20 cellular contexts compared by ENCODE assay signal in the genomic region with DNA sequence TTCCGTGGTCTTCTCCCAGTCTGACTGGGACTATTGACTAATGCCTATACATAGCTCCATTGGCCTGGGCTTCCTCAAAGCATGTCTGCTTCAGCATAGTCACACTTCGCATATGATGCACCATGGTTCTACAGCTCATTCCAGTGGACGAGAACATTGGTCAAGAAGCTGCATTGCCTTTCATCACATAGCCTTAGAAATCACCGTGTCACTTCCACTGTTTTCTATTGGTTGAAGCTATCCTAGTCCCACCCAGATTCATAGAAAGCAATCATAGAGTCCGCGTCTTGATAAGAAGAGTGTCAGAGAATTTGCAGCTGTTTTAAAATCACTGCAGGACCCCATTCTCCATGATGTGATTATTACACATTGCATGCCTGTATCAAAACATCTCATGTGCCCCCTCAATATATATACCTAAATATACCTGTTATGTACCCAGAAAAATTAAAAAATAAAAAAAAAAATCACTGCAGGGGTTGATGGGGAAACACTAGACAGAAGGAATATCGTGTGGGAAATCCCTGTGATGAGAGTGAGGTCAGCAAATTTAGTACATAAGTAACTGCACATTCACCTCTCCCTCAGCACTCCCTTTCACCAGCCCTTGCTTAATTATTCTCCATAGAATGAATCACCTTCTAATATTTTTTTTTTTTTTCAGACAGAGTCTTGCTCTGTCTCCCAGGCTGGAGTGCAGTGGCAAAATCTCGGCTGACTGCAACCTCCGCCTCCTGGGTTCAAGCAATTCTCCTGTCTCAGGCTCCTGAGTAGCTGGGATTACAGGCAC. TPM values are rescaled to one million over a fixed set of nuclear protein-coding genes. Genes with fewer than 3 reads are reported as not detected.
DNase-seq lines count a peak whose midpoint lies in the region; ATAC-seq and TF ChIP-seq lines count a peak whose summit lies in the region.
"Had no signal": no experiment of that assay in that cellular context is flagged by ENCODE, and none has a peak within 500 bp of the region (broad histone marks: within the 10 kb centered on the region; RNA-seq: fewer than 3 reads in every experiment).

No MANE protein-coding gene starts in this region.

- H3K4me3 ChIP-seq in choroid plexus epithelial cell (ENCODE audit: low read depth, low read length) (no peak overlapping the region), mesenchymal stem cell (ENCODE audit: insufficient read depth in 1 of 2, low read depth in 1 of 2, low read length in 2 of 2) (no peak overlapping the region)
- H3K4me3 ChIP-seq: BLaER1 treated with 17β-estradiol and CSF1 and Interleukin-3, amounts not matched to agents 10 nM and 100 nM; SJCRH30; skin epidermis; vagina had no signal

- H3K4me1 ChIP-seq in mesenchymal stem cell (ENCODE audit: control insufficient read depth, insufficient read depth, low read depth, low read length), result peaks cover 14% of the 10 kb centered on the region

- H2AFZ ChIP-seq in mesenchymal stem cell (ENCODE audit: low read depth, low read length), result no peak overlapping the region

- no peak overlapping the region for H3K27ac ChIP-seq in mesenchymal stem cell (ENCODE audit: low read length, poor library complexity, severe bottlenecking)
- H3K27ac ChIP-seq: BLaER1 treated with 17β-estradiol and CSF1 and Interleukin-3, amounts not matched to agents 10 nM and 100 nM; SJCRH30; skin epidermis; vagina had no signal

- peaks cover 10 to 11% of the 10 kb centered on the region in 2 experiments for H3K36me3 ChIP-seq in mesenchymal stem cell (ENCODE audit: control insufficient read depth in 1 of 2, insufficient read depth in 2 of 2, low read depth in 1 of 2, low read length in 2 of 2)
- H3K36me3 ChIP-seq: SJCRH30 had no signal

- H3K79me1 ChIP-seq in mesenchymal stem cell (replicated peaks; ENCODE audit: low read length, poor library complexity, severe bottlenecking), result peaks cover 14% of the 10 kb centered on the region

- DNase-seq in ELR (ENCODE audit: low read depth), result peak; percentile 48
- peak; percentile 64 for DNase-seq in NCI-H2227 (lab: John Stamatoyannopoulos, UW; ENCODE audit: unreplicated experiment)
- DNase-seq in choroid plexus epithelial cell (ENCODE audit: low read depth), result peak; percentile 31
- DNase-seq in mesenchymal stem cell, result peak; percentile 46
- no peak for DNase-seq in stimulated activated CD4-positive, alpha-beta T cell treated with anti-CD3 and anti-CD28 coated beads, Interleukin-1b, Interleukin-23, amount 100 ng/mL, for 48 hours
- no peak for DNase-seq in hippocampal formation (lab: John Stamatoyannopoulos, UW)
- DNase-seq: activated CD4-positive, alpha-beta memory T cell treated with anti-CD3 and anti-CD28 coated beads, Interleukin-2, amount 10 ng/mL, durations not matched to agents 7 days and 5 days; activated T-cell treated with anti-CD3 and anti-CD28 coated beads, Interleukin-2, amount 50 U/mL, for 48 hours; DMS79 treated with DMSO at 0.1 percent for 48 hours; naive thymus-derived CD8-positive, alpha-beta T cell; NCI-H1694; NCI-H446; stimulated activated CD4-positive, alpha-beta T cell treated with anti-CD3 and anti-CD28 coated beads, Interleukin-4, amount 100 ng/mL, for 1 hour had no signal

- H2AK5ac ChIP-seq in mesenchymal stem cell (ENCODE audit: low read length, severe bottlenecking), result no peak overlapping the region

- H4K8ac ChIP-seq in mesenchymal stem cell (ENCODE audit: low read length), result no peak overlapping the region

- 80% methylated on average over 9 of the region's 9 CpGs for WGBS in mesenchymal stem cell

- no peak overlapping the region for H3K23ac ChIP-seq in mesenchymal stem cell (ENCODE audit: low read length in 2 of 2)

- H3K4ac ChIP-seq in mesenchymal stem cell (ENCODE audit: low read depth in 1 of 2, low read length in 2 of 2), result no peak overlapping the region

- H4K91ac ChIP-seq in mesenchymal stem cell (ENCODE audit: low read length), result no peak overlapping the region

- no peak overlapping the region for H3K4me2 ChIP-seq in mesenchymal stem cell (ENCODE audit: low read length, poor library complexity, severe bottlenecking)
- H3K4me2 ChIP-seq: BLaER1 treated with 17β-estradiol and CSF1 and Interleukin-3, amounts not matched to agents 10 nM and 100 nM had no signal

- H2BK120ac ChIP-seq in mesenchymal stem cell (ENCODE audit: low read depth, low read length), result no peak overlapping the region

- H3K14ac ChIP-seq in mesenchymal stem cell (ENCODE audit: low read length in 2 of 2), result no peak overlapping the region

- H3K9ac ChIP-seq in mesenchymal stem cell (ENCODE audit: low read length), result no peak overlapping the region
- H3K9ac ChIP-seq: BLaER1 treated with 17β-estradiol and CSF1 and Interleukin-3, amounts not matched to agents 10 nM and 100 nM had no signal

- H2BK5ac ChIP-seq in mesenchymal stem cell (ENCODE audit: low read depth, low read length, poor library complexity, severe bottlenecking), result no peak overlapping the region

- H3K18ac ChIP-seq in mesenchymal stem cell (ENCODE audit: low read depth in 1 of 2, low read length in 2 of 2), result no peak overlapping the region

- no peaks in the 10 kb centered on the region for H3K27me3 ChIP-seq in mesenchymal stem cell (ENCODE audit: control insufficient read depth in 1 of 2, insufficient read depth in 1 of 2, low read length in 2 of 2)
- H3K27me3 ChIP-seq: BLaER1 treated with 17β-estradiol and CSF1 and Interleukin-3, amounts not matched to agents 10 nM and 100 nM; SJCRH30; vagina had no signal

- H2BK12ac ChIP-seq in mesenchymal stem cell (ENCODE audit: low read length in 2 of 2), result no peak overlapping the region

- no peak for ATAC-seq in HG03039 (IDR thresholded peaks at IDR 0.05; ENCODE audit: unreplicated experiment)
- ATAC-seq: activated naive CD4-positive, alpha-beta T cell treated with anti-CD3 and anti-CD28 coated beads, Interleukin-2, amount 50 U/mL, for 72 hours; naive thymus-derived CD8-positive, alpha-beta T cell; WTC11 had no signal

- H3K9me3 ChIP-seq in mesenchymal stem cell (ENCODE audit: control insufficient read depth, low read length), result no peaks in the 10 kb centered on the region
- H3K9me3 ChIP-seq: BLaER1 treated with 17β-estradiol and CSF1 and Interleukin-3, amounts not matched to agents 10 nM and 100 nM; SJCRH30; vagina had no signal

- no peak overlapping the region for H2BK15ac ChIP-seq in mesenchymal stem cell (ENCODE audit: low read depth, poor library complexity, severe bottlenecking)

- no peak for TF ChIP-seq CTCF in choroid plexus epithelial cell (conservative IDR thresholded peaks at IDR 0.05; ENCODE audit: low read depth, low read length)

RNA-seq across cellular contexts. Expression of a gene that starts 2.1 kb away (rescaled TPM):
- polyA plus RNA-seq in mesenchymal stem cell (2013, experiment 1 of 2), result 11.6 TPM
- polyA plus RNA-seq in mesenchymal stem cell (2013, experiment 2 of 2), result 4.5 TPM

RNA-seq across cellular contexts. Expression of a gene that starts 15.2 kb away (rescaled TPM):
- polyA plus RNA-seq in mesenchymal stem cell (2013, experiment 1 of 2), result 30.8 TPM
- polyA plus RNA-seq in mesenchymal stem cell (2013, experiment 2 of 2), result 27.8 TPM

RNA-seq across cellular contexts. Expression of a gene that starts 16.4 kb away (rescaled TPM):
- 418 TPM for polyA plus RNA-seq in mesenchymal stem cell (2013, experiment 1 of 2)
- 419 TPM for polyA plus RNA-seq in mesenchymal stem cell (2013, experiment 2 of 2)
- polyA plus RNA-seq: naive thymus-derived CD8-positive, alpha-beta T cell had no signal

RNA-seq across cellular contexts. Expression of a gene that starts 24.8 kb away (rescaled TPM):
- 11.1 TPM for polyA plus RNA-seq in mesenchymal stem cell (2013, experiment 1 of 2)
- polyA plus RNA-seq in mesenchymal stem cell (2013, experiment 2 of 2), result 11.4 TPM

RNA-seq across cellular contexts. Expression of a gene that starts 27.8 kb away (rescaled TPM):
- polyA plus RNA-seq in mesenchymal stem cell (2013, experiment 1 of 2), result 131 TPM
- polyA plus RNA-seq in mesenchymal stem cell (2013, experiment 2 of 2), result 134 TPM

Comparison
In these comparisons a context has a peak if more than half of its experiments do, and no peak if none do; other contexts are left out.
1. DNase-seq: peak in ELR (single experiment), NCI-H2227 (single experiment), choroid plexus epithelial cell (single experiment) and mesenchymal stem cell (single experiment); none in stimulated activated CD4-positive, alpha-beta T cell treated with anti-CD3 and anti-CD28 coated beads, Interleukin-1b, Interleukin-23, amount 100 ng/mL, for 48 hours (single experiment) and hippocampal formation (0 of 2).